8 cellular contexts compared by ENCODE assay signal in genomic region chr9:128275198-128276007, GRCh38. TPM values are rescaled to one million over a fixed set of nuclear protein-coding genes. Genes with fewer than 3 reads are reported as not detected.
DNase-seq lines count a peak whose midpoint lies in the region; ATAC-seq and TF ChIP-seq lines count a peak whose summit lies in the region.

Gene GOLGA2, minus strand, starts transcription at chr9:128276007. Its CDS starts 31 bp downstream, at chr9:128275976.

- no peaks in the 10 kb centered on the region for H3K36me3 ChIP-seq in iPS DF 6.9 (ENCODE audit: control insufficient read depth, insufficient read depth, low read length)
- peaks cover 0 to 36% (median 13%) of the 10 kb centered on the region in 4 donors for H3K36me3 ChIP-seq in sigmoid colon

- H3K9me3 Mint-ChIP-seq in activated CD8-positive, alpha-beta memory T cell treated with anti-CD3 and anti-CD28 coated beads, Interleukin-2, amount 10 ng/mL, durations not matched to agents 7 days and 5 days (ENCODE audit: low read depth): no peaks in the 10 kb centered on the region

- H3K9me3 ChIP-seq in iPS DF 6.9 (ENCODE audit: control insufficient read depth, insufficient read depth, low read length) (no peaks in the 10 kb centered on the region), sigmoid colon (no peaks in the 10 kb centered on the region)

- TF ChIP-seq EP300 in sigmoid colon (IDR thresholded peaks at IDR 0.05): no peak

- intact Hi-C loops in sigmoid colon (cut with DNase I): loop anchor here (5.0 kb wide), 2 partner anchors 47 to 83 kb away; partner anchors contain the start of genes CIZ1, COQ4 and TRUB2

- no peaks in the 10 kb centered on the region for H3K27me3 Mint-ChIP-seq in activated CD8-positive, alpha-beta memory T cell treated with anti-CD3 and anti-CD28 coated beads, Interleukin-2, amount 10 ng/mL, durations not matched to agents 7 days and 5 days

- H3K4me1 ChIP-seq in iPS DF 6.9 (ENCODE audit: control insufficient read depth, insufficient read depth, low read length) (no peaks in the 10 kb centered on the region), sigmoid colon (peaks cover 0 to 36% (median 24%) of the 10 kb centered on the region in 4 donors)

- DNase-seq in activated CD8-positive, alpha-beta memory T cell treated with anti-CD3 and anti-CD28 coated beads, Interleukin-2, amount 10 ng/mL, durations not matched to agents 7 days and 5 days: peak; percentile 50
- DNase-seq in activated CD8-positive, alpha-beta memory T cell treated with anti-CD3 and anti-CD28 coated beads for 24 hours: no peak
- DNase-seq in H4 (ENCODE audit: low spot score) (no peak), LHCN-M2 (ENCODE audit: low read depth) (peak; percentile 26), astrocyte of the spinal cord (ENCODE audit: low read depth, low spot score) (peak; percentile 42), iPS DF 6.9 (ENCODE audit: low read depth, low spot score) (no peak), sigmoid colon (peak; percentile 82), RPMI8226 (no peak)

- H3K4me3 Mint-ChIP-seq in activated CD8-positive, alpha-beta memory T cell treated with anti-CD3 and anti-CD28 coated beads, Interleukin-2, amount 10 ng/mL, durations not matched to agents 7 days and 5 days: peak within 1 kb of the TSS; percentile 94

- peaks cover 49% of the 10 kb centered on the region for H3K4me1 Mint-ChIP-seq in activated CD8-positive, alpha-beta memory T cell treated with anti-CD3 and anti-CD28 coated beads, Interleukin-2, amount 10 ng/mL, durations not matched to agents 7 days and 5 days

- peak within 1 kb of the TSS; percentile 92 for H3K27ac Mint-ChIP-seq in activated CD8-positive, alpha-beta memory T cell treated with anti-CD3 and anti-CD28 coated beads, Interleukin-2, amount 10 ng/mL, durations not matched to agents 7 days and 5 days

- no peak for TF ChIP-seq POLR2A in sigmoid colon (IDR thresholded peaks at IDR 0.05)

- no CpG with 5 or more reads among the region's 57 CpGs for WGBS in iPS DF 6.9 (ENCODE audit: insufficient coverage, insufficient read length)
- WGBS in sigmoid colon, 2 donors: 1% methylated on average over 57 of the region's 57 CpGs

- no peak for TF ChIP-seq CTCF in astrocyte of the spinal cord (IDR thresholded peaks at IDR 0.05; ENCODE audit: low read depth, low read length)
- TF ChIP-seq CTCF in sigmoid colon (IDR thresholded peaks at IDR 0.05): no peak

- H3K36me3 Mint-ChIP-seq in activated CD8-positive, alpha-beta memory T cell treated with anti-CD3 and anti-CD28 coated beads, Interleukin-2, amount 10 ng/mL, durations not matched to agents 7 days and 5 days: peaks cover 10% of the 10 kb centered on the region

- no peak within 1 kb of the TSS for H3K27ac ChIP-seq in iPS DF 6.9 (ENCODE audit: low read length)
- peak within 1 kb of the TSS; percentile 88 to 90 (median 90) for H3K27ac ChIP-seq in sigmoid colon

- no peaks in the 10 kb centered on the region for H3K27me3 ChIP-seq in iPS DF 6.9 (ENCODE audit: control insufficient read depth, insufficient read depth, low read length)
- no peaks in the 10 kb centered on the region for H3K27me3 ChIP-seq in sigmoid colon

- in situ Hi-C loops in astrocyte of the spinal cord (cut with HindIII; ENCODE audit: low sequenced_read_pairs): no loop called here

- CTCF ChIA-PET in activated CD8-positive, alpha-beta memory T cell treated with anti-CD3 and anti-CD28 coated beads, Interleukin-2, amount 10 ng/mL, durations not matched to agents 7 days and 5 days (lab: Charles Lee): interaction anchor here (0.6 to 1.0 kb wide), 6 partner anchors 20 to 262 kb away, joined by 3 to 7 read pairs (median 3); no protein-coding TSS in a partner anchor

- ATAC-seq in activated CD8-positive, alpha-beta memory T cell treated with anti-CD3 and anti-CD28 coated beads, Interleukin-2, amount 10 ng/mL, durations not matched to agents 7 days and 5 days: peak; percentile 76

- H3K4me3 ChIP-seq in astrocyte of the spinal cord (ENCODE audit: low read depth, low read length) (peak within 1 kb of the TSS; percentile 92), iPS DF 6.9 (ENCODE audit: low read length) (peak within 1 kb of the TSS; percentile 86), sigmoid colon (peak within 1 kb of the TSS; percentile 75 to 93 (median 78))

RNA-seq across cellular contexts. Expression of gene GOLGA2, which starts in this region (rescaled TPM):
- 10 to 100 TPM; 47.6 to 57.2 TPM for total RNA-seq in activated CD8-positive, alpha-beta memory T cell treated with anti-CD3 and anti-CD28 coated beads, Interleukin-2, amount 10 ng/mL, durations not matched to agents 7 days and 5 days
- total RNA-seq in H4 (2014; rRNA removed; shearing (Covaris generic)): 40.3 and 56.0 TPM in 2 replicates
- total RNA-seq in LHCN-M2 (2014; rRNA removed) (73.2 and 76.5 TPM in 2 replicates), sigmoid colon (100 to 1,000 TPM in 1 of 4 donors, 10 to 100 TPM in 3; 76.0 to 104 (median 86.5) TPM)
- polyA plus RNA-seq in LHCN-M2 (2012): 60.5 TPM
- polyA plus RNA-seq in sigmoid colon: 10 to 100 TPM; 48.1 to 82.7 (median 50.5) TPM

Comparison
In these comparisons a context has a peak if more than half of its experiments do, and no peak if none do; other contexts are left out.
1. DNase-seq: peak in activated CD8-positive, alpha-beta memory T cell treated with anti-CD3 and anti-CD28 coated beads, Interleukin-2, amount 10 ng/mL, durations not matched to agents 7 days and 5 days (single experiment), LHCN-M2 (single experiment), astrocyte of the spinal cord (single experiment) and sigmoid colon (single experiment); none in activated CD8-positive, alpha-beta memory T cell treated with anti-CD3 and anti-CD28 coated beads for 24 hours (single experiment), H4 (single experiment), iPS DF 6.9 (single experiment) and RPMI8226 (single experiment).
2. Peak in every context shown above with its lines, with median percentiles within 50 percentile points of each other: H3K4me3 ChIP-seq.